In the genomic region with DNA sequence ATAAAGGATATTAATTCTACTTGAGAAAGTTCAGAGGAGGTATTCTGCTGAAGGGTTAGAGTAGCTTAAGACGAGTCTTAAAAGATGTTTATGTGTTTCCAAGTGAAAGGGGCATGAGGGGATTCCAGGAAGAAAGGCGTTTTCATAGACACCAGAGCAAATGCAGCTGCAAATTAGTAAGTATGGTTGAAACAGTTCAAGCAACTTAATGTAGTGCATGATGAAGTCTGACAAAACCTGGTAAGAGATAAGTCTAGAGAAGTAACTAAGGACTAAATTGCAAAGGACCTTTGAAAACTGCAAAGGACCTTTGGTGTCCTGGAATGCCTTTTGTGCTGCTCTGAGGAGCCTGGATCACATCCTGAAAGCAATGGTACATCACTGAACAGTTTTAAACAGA, we compare ENCODE assay signal across 27 cellular contexts. TPM values are rescaled to one million over a fixed set of nuclear protein-coding genes. Genes with fewer than 3 reads are reported as not detected.
A peak's percentile ranks its signal among the peaks of the same experiment; 100 is the strongest.
DNase-seq lines count a peak whose midpoint lies in the region; ATAC-seq, FAIRE-seq and TF ChIP-seq lines count a peak whose summit lies in the region.
"Had no signal": no experiment of that assay in that cellular context is flagged by ENCODE, and none has a peak within 500 bp of the region (broad histone marks: within the 10 kb centered on the region; RNA-seq: fewer than 3 reads in every experiment).

No MANE protein-coding gene starts in this region.

- peak overlapping the region; percentile 63; the same call in 1 of the 2 replicates for H3K4ac ChIP-seq in IMR-90 (ENCODE audit: low read depth, low read length)

- H2AFZ ChIP-seq in ACC112 (ENCODE audit: low read length, unreplicated experiment) (no peak overlapping the region), IMR-90 (replicated peaks; ENCODE audit: low read length, poor library complexity) (no peak overlapping the region), astrocyte (ENCODE audit: low read depth, low read length) (no peak overlapping the region)

- H4K91ac ChIP-seq in IMR-90 (ENCODE audit: insufficient read depth, low read depth, low read length) = peak overlapping the region; percentile 73; the same call in 1 of the 2 replicates

- no peak overlapping the region for H3K4me2 ChIP-seq in IMR-90 (ENCODE audit: low read depth, low read length)
- no peak overlapping the region for H3K4me2 ChIP-seq in astrocyte (ENCODE audit: low read length)

- H3K18ac ChIP-seq in IMR-90 (ENCODE audit: low read depth, low read length) = peak overlapping the region; percentile 98

- H2BK5ac ChIP-seq in IMR-90 (ENCODE audit: low read depth, low read length, poor library complexity, severe bottlenecking) = peak overlapping the region; percentile 55

- peaks cover 39% of the 10 kb centered on the region for H3K4me1 Mint-ChIP-seq in astrocyte (ENCODE audit: low read depth, unreplicated experiment)
- H3K4me1 Mint-ChIP-seq in osteocyte (ENCODE audit: unreplicated experiment) = peaks cover 43% of the 10 kb centered on the region
- H3K4me1 Mint-ChIP-seq: CD4-positive, CD25-positive, alpha-beta regulatory T cell had no signal

- in situ Hi-C loops in IMR-90 (cut with MboI; ENCODE audit: low sequenced_read_pairs) = no loop called here

- peak overlapping the region; percentile 35; the same call in 1 of the 2 replicates for H2BK20ac ChIP-seq in IMR-90 (ENCODE audit: low read depth, low read length)

- H3K4me1 ChIP-seq in ACC112 (ENCODE audit: control insufficient read depth, insufficient read depth, low read length, unreplicated experiment) (peaks cover 25% of the 10 kb centered on the region), IMR-90 (ENCODE audit: control insufficient read depth, insufficient read depth, low read length) (peaks cover 5% of the 10 kb centered on the region), astrocyte (ENCODE audit: insufficient read depth, low read length) (peaks cover 24% of the 10 kb centered on the region), thyroid gland (no peaks in the 10 kb centered on the region)

- POLR2A ChIA-PET in IMR-90 (lab: Charles Lee; ENCODE audit: unreplicated experiment) = interaction anchor here (0.6 kb wide), 2 partner anchors 32 to 1446 kb away, joined by 3 read pairs; no protein-coding TSS in a partner anchor

- no peak for TF ChIP-seq CTCF in IMR-90 (conservative IDR thresholded peaks at IDR 0.05; ENCODE audit: low read depth, low read length)
- TF ChIP-seq CTCF in astrocyte (IDR thresholded peaks at IDR 0.05; ENCODE audit: insufficient read depth, low read depth, low read length) = no peak
- no peak for TF ChIP-seq CTCF in osteocyte (IDR thresholded peaks at IDR 0.05)
- no peak for TF ChIP-seq CTCF in thyroid gland (IDR thresholded peaks at IDR 0.05)

- DNase-seq in IMR-90 (no peak), astrocyte (ENCODE audit: low read depth) (no peak), osteocyte (ENCODE audit: extremely low spot score, unreplicated experiment) (no peak), thyroid gland (no peak)
- no peak for DNase-seq in activated CD4-positive, CD25-positive, alpha-beta regulatory T cell treated with anti-CD3 and anti-CD28 coated beads, Interleukin-2, amount 50 U/mL, for 72 hours
- DNase-seq: CD4-positive, CD25-positive, alpha-beta regulatory T cell; DMS 273 treated with DMSO at 0.1 percent for 48 hours; DND-41; H9; KBM-7; NCI-H1105 treated with DMSO at 0.1 percent for 48 hours; NCI-H2081; NCI-H2171; NCI-H345; NCI-H524; NCI-H774; NK-92 treated with Interleukin-12 subunit alpha and Interleukin-12 subunit beta, amount 100 ng/mL, for 24 hours; SIG-M5 had no signal

- no peaks in the 10 kb centered on the region for H3K79me1 ChIP-seq in IMR-90 (ENCODE audit: low read depth in 1 of 2, low read length in 2 of 2)

- H3K36me3 ChIP-seq in ACC112 (ENCODE audit: insufficient read depth, low read length) = peaks cover 5% of the 10 kb centered on the region; the same call in 1 of the 2 replicates
- peaks cover 2% of the 10 kb centered on the region; the same call in 1 of the 2 replicates for H3K36me3 ChIP-seq in IMR-90 (ENCODE audit: control insufficient read depth, insufficient read depth, low read length)
- no peaks in the 10 kb centered on the region for H3K36me3 ChIP-seq in astrocyte (ENCODE audit: insufficient read depth, low read length)
- no peaks in the 10 kb centered on the region for H3K36me3 ChIP-seq in thyroid gland

- BruUV-seq in IMR-90 (replicated peaks; lab: Mats Ljungman, UMichigan) = no TSS peak

- no peak overlapping the region for H3K4me3 ChIP-seq in ACC112 (ENCODE audit: low read depth, low read length)
- no peak overlapping the region for H3K4me3 ChIP-seq in IMR-90 (ENCODE audit: insufficient read depth, low read depth, low read length)
- no peak overlapping the region for H3K4me3 ChIP-seq in astrocyte (ENCODE audit: insufficient read depth, low read depth, low read length)
- H3K4me3 ChIP-seq in thyroid gland (replicated peaks in 1 of 3) = no peak overlapping the region
- H3K4me3 ChIP-seq: GM12878 had no signal

- peak overlapping the region; percentile 45; the same call in 1 of the 3 replicates for H2BK15ac ChIP-seq in IMR-90 (ENCODE audit: low read depth, low read length)

- no peak for FAIRE-seq in astrocyte (lab: Jason Lieb, UNC)
- FAIRE-seq: GM12878, HepG2 had no signal

- no peak overlapping the region for H2AK9ac ChIP-seq in IMR-90 (replicated peaks; ENCODE audit: low read depth, low read length, poor library complexity)

- no peaks in the 10 kb centered on the region for H3K9me1 ChIP-seq in IMR-90 (ENCODE audit: insufficient read depth, low read length)

- H3K4me3 Mint-ChIP-seq in astrocyte (ENCODE audit: unreplicated experiment) (no peak overlapping the region), osteocyte (ENCODE audit: unreplicated experiment) (no peak overlapping the region)
- H3K4me3 Mint-ChIP-seq: CD4-positive, CD25-positive, alpha-beta regulatory T cell; H9 had no signal

- intact Hi-C loops in IMR-90 (cut with micrococcal nuclease) = no loop called here
- intact Hi-C loops in thyroid gland (cut with DNase I) = no loop called here

- peak overlapping the region; percentile 66; the same call in 1 of the 2 replicates for H3K23ac ChIP-seq in IMR-90 (ENCODE audit: low read depth, low read length)

- H2BK120ac ChIP-seq in IMR-90 (ENCODE audit: low read depth, low read length) = peak overlapping the region; percentile 21; the same call in 1 of the 2 replicates

- H3K56ac ChIP-seq in IMR-90 (ENCODE audit: extremely low read depth, insufficient read depth, low read length) = no peak overlapping the region

- no peak overlapping the region for H3K9ac ChIP-seq in IMR-90 (ENCODE audit: low read depth, low read length)
- no peak overlapping the region for H3K9ac ChIP-seq in astrocyte (ENCODE audit: low read length)

- H3K79me2 ChIP-seq in ACC112 (ENCODE audit: control insufficient read depth, insufficient read depth, low read length, unreplicated experiment) = no peaks in the 10 kb centered on the region
- no peaks in the 10 kb centered on the region for H3K79me2 ChIP-seq in astrocyte (ENCODE audit: insufficient read depth, low read length)

- H3K27me3 Mint-ChIP-seq in astrocyte (ENCODE audit: low read depth, unreplicated experiment) (no peaks in the 10 kb centered on the region), osteocyte (ENCODE audit: unreplicated experiment) (no peaks in the 10 kb centered on the region)
- H3K27me3 Mint-ChIP-seq: CD4-positive, CD25-positive, alpha-beta regulatory T cell had no signal

- TF ChIP-seq POLR2A in IMR-90 (IDR thresholded peaks at IDR 0.05; ENCODE audit: low read depth, low read length) (no peak), thyroid gland (IDR thresholded peaks at IDR 0.05) (no peak)

- no peaks in the 10 kb centered on the region for H3K9me3 ChIP-seq in IMR-90 (ENCODE audit: control insufficient read depth, insufficient read depth, low read length)
- H3K9me3 ChIP-seq in astrocyte (ENCODE audit: insufficient read depth, low read depth, low read length) = no peaks in the 10 kb centered on the region
- H3K9me3 ChIP-seq in thyroid gland = no peaks in the 10 kb centered on the region

- H3K27ac Mint-ChIP-seq in astrocyte (ENCODE audit: unreplicated experiment) (peak overlapping the region; percentile 80), osteocyte (ENCODE audit: unreplicated experiment) (peak overlapping the region; percentile 81)
- H3K27ac Mint-ChIP-seq: CD4-positive, CD25-positive, alpha-beta regulatory T cell; H9 had no signal

- 83% methylated on average over 1 of the region's 2 CpGs; no CpG with 5 or more reads in 1 of the 2 experiments for WGBS in IMR-90 (ENCODE audit: extremely low coverage in 2 of 2, insufficient read length in 1 of 2), 2 experiments
- 74 to 83% methylated on average over 2 of the region's 2 CpGs for WGBS in thyroid gland, 2 donors

- no peak for TF ChIP-seq RAD21 in IMR-90 (IDR thresholded peaks at IDR 0.05; ENCODE audit: low read length)

- ATAC-seq in IMR-90 (ENCODE audit: low read depth) (no peak), GM18909 (IDR thresholded peaks at IDR 0.05; ENCODE audit: poor library complexity, unreplicated experiment) (no peak), GM21447 (IDR thresholded peaks at IDR 0.05; ENCODE audit: unreplicated experiment) (no peak)
- ATAC-seq: GM12878, HepG2, Panc1 had no signal

- 0 out of 2 replicates have a peak overlapping the region, but pooled peaks have one; percentile 47 for H2AK5ac ChIP-seq in IMR-90 (ENCODE audit: low read depth, low read length)

- H4K5ac ChIP-seq in IMR-90 (ENCODE audit: low read depth, low read length) = peak overlapping the region; percentile 77; the same call in 1 of the 2 replicates

- H4K20me1 ChIP-seq in IMR-90 (ENCODE audit: insufficient read depth, low read length) (no peaks in the 10 kb centered on the region), astrocyte (ENCODE audit: insufficient read depth, low read length) (no peaks in the 10 kb centered on the region)

- dilution Hi-C loops in IMR-90 (cut with HindIII; ENCODE audit: low sequenced_read_pairs, unreplicated experiment) = no loop called here

- H3K36me3 Mint-ChIP-seq in astrocyte (ENCODE audit: low read depth, unreplicated experiment) (no peaks in the 10 kb centered on the region), osteocyte (ENCODE audit: unreplicated experiment) (peaks cover 20% of the 10 kb centered on the region)
- H3K36me3 Mint-ChIP-seq: CD4-positive, CD25-positive, alpha-beta regulatory T cell had no signal

- CTCF ChIA-PET in IMR-90 (lab: Yijun Ruan, JAX) = interaction anchor here (1.3 kb wide), 1 partner anchor 11 kb away, joined by 3 read pairs; no protein-coding TSS in a partner anchor

- 0 out of 2 replicates have a peak overlapping the region, but pooled peaks have one; percentile 12 for H3K14ac ChIP-seq in IMR-90 (replicated peaks; ENCODE audit: low read depth, low read length)

- H4K8ac ChIP-seq in IMR-90 (ENCODE audit: low read depth in 2 of 2, low read length in 2 of 2) = 0 out of 4 replicates have a peak overlapping the region, but pooled peaks of 1 of the 2 experiments have one; percentile 7

- H3K9me3 Mint-ChIP-seq in astrocyte (ENCODE audit: unreplicated experiment) = no peaks in the 10 kb centered on the region
- peaks cover 5% of the 10 kb centered on the region for H3K9me3 Mint-ChIP-seq in osteocyte (ENCODE audit: unreplicated experiment)
- H3K9me3 Mint-ChIP-seq: CD4-positive, CD25-positive, alpha-beta regulatory T cell; H9 had no signal

- peak overlapping the region; percentile 72; the same call in 1 of the 2 replicates for H3K27ac ChIP-seq in ACC112 (ENCODE audit: low read depth, low read length)
- H3K27ac ChIP-seq in IMR-90 (ENCODE audit: insufficient read depth, low read length) = peak overlapping the region; percentile 44; the same call in 1 of the 2 replicates
- no peak overlapping the region for H3K27ac ChIP-seq in astrocyte (ENCODE audit: low read depth, low read length)
- H3K27ac ChIP-seq in thyroid gland = no peak overlapping the region

- H3K27me3 ChIP-seq in ACC112 (ENCODE audit: insufficient read depth, low read length) = no peaks in the 10 kb centered on the region
- no peaks in the 10 kb centered on the region for H3K27me3 ChIP-seq in IMR-90 (ENCODE audit: control insufficient read depth, insufficient read depth, low read length)
- H3K27me3 ChIP-seq in astrocyte (ENCODE audit: insufficient read depth, low read length) = no peaks in the 10 kb centered on the region
- no peaks in the 10 kb centered on the region for H3K27me3 ChIP-seq in thyroid gland

RNA-seq across cellular contexts. Expression of gene LUM, which starts 11.5 kb away (rescaled TPM):
- total RNA-seq in IMR-90 (2012; rRNA removed) (46.1 and 50.0 TPM in 2 replicates), astrocyte (76.4 and 128 TPM in 2 replicates), osteocyte (473 and 481 TPM in 2 replicates), thyroid gland (100 to 1,000 TPM in 2 of 4 donors, 10 to 100 TPM in 2; 36.7 to 840 (median 127) TPM)
- polyA plus RNA-seq in IMR-90 (2012; rRNA removed) = 49.1 and 70.5 TPM in 2 replicates
- polyA plus RNA-seq in IMR-90 (2012; cell fraction: cytosol; rRNA removed) = 12.4 and 21.1 TPM in 2 replicates
- polyA plus RNA-seq in IMR-90 (2012; cell fraction: nucleus; rRNA removed; ENCODE audit: low replicate concordance) = 3.0 and 48.6 TPM in 2 replicates
- total RNA-seq: CD4-positive, CD25-positive, alpha-beta regulatory T cell; H9; HepG2 had no signal
- polyA plus RNA-seq: CD4-positive, CD25-positive, alpha-beta regulatory T cell; HepG2 had no signal

RNA-seq across cellular contexts. Expression of gene KERA, which starts 42.0 kb away (rescaled TPM):
- total RNA-seq in IMR-90 (2012; rRNA removed) (not detected in 2 replicates), astrocyte (not detected in 2 replicates), osteocyte (not detected in 2 replicates), thyroid gland (not detected)
- polyA plus RNA-seq in IMR-90 (2012; rRNA removed) = not detected in 2 replicates
- polyA plus RNA-seq in IMR-90 (2012; cell fraction: cytosol; rRNA removed) = not detected in 2 replicates
- polyA plus RNA-seq in IMR-90 (2012; cell fraction: nucleus; rRNA removed; ENCODE audit: low replicate concordance) = not detected in 2 replicates
- total RNA-seq: A172; CD4-positive, CD25-positive, alpha-beta regulatory T cell; GM12878; H9; HepG2; HT-29 had no signal
- polyA plus RNA-seq: BJ; CD4-positive, CD25-positive, alpha-beta regulatory T cell; GM12878; HepG2 had no signal

Comparison
In these comparisons a context has a peak if more than half of its experiments do, and no peak if none do; other contexts are left out.
1. H3K27ac ChIP-seq: peak in ACC112 (single experiment) and IMR-90 (single experiment); none in astrocyte (single experiment) and thyroid gland (0 of 3).